Comparison of ENCODE assay signal across 1 cellular context in the genomic region with DNA sequence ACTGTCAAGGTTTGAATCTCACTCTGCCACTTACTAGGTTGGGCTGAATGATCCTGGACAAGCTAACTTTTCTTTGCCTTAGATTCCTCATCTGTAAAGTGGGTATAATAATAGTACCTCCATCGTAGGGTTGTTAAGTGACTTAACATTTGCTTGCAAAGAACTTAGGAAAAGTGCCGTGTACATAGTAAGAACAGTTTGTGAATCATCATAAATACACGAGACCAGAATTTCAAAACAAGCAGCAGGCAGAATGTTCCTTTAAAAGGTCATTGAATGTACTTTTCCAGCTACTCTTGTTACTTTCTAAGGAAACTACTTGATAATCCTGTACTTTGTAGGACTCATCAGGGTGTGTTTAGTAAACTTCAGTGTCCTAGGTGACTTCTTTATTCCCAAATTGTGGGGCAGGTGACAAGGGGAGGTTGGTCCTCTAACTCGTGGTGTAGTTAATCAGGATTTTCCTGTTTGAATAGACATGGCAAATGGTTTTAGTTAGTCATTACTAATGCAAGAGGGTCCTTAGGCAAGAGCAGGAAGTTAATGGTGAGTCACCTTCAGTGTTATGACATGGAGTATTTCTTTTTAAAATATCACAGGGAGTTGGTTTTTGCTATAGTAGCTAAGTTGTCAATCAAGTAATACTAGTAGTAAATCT.
TF ChIP-seq lines count a peak whose summit lies in the region.

No MANE protein-coding gene starts in this region.

TF ChIP-seq in HCT116, 20 proteins besides CTCF, POLR2A, EP300 and RAD21 (continued from another document):
- TF ChIP-seq, protein P1, sequence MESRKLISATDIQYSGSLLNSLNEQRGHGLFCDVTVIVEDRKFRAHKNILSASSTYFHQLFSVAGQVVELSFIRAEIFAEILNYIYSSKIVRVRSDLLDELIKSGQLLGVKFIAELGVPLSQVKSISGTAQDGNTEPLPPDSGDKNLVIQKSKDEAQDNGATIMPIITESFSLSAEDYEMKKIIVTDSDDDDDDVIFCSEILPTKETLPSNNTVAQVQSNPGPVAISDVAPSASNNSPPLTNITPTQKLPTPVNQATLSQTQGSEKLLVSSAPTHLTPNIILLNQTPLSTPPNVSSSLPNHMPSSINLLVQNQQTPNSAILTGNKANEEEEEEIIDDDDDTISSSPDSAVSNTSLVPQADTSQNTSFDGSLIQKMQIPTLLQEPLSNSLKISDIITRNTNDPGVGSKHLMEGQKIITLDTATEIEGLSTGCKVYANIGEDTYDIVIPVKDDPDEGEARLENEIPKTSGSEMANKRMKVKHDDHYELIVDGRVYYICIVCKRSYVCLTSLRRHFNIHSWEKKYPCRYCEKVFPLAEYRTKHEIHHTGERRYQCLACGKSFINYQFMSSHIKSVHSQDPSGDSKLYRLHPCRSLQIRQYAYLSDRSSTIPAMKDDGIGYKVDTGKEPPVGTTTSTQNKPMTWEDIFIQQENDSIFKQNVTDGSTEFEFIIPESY (IDR thresholded peaks at IDR 0.05; ENCODE audit: extremely low read depth, insufficient replicate concordance, low read length) = no peak
